In the genomic region with DNA sequence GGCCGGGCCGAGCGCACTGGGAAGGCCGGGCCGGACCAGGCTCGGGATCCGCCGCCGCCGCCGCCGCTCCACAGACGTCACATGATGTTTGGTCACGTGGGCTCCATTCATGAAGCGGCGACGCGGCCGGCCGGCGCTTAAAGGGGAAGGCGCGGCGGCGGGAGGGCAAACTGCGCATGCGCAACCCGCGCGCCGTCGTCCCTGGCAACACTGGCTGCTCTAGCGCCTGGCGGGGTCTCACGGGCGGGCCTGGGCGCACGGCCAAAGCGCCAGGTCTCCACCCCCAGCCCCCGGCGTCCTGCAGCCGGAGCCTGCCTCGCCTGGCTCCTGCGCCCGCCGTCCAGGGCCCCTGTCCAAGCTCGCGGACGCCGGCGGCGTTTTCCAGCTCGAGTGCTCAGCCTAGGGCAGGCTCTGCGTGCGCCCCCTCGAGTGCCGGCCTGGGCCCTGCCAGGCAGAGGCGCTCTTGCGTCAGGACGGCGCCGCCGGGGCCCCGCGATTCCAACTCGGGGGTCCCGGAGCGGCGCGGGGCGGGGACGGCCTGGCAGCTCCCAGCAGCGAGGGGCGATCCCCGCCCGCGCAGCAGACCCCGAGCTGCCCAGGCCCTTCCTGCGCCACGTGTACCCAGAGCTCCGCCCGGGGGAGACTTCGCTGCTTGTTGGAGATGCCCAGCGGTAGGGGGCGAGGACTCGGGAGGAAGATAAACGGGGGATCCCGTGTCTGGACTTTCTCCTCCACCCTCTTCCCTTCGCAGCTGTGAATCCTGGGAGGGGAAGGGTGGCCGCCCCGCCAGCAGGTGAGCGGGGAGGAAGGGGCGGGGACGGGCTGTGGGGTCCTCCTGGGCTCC, we compare ENCODE assay signal across 8 cellular contexts. TPM values are rescaled to one million over a fixed set of nuclear protein-coding genes. Genes with fewer than 3 reads are reported as not detected.
A peak's percentile ranks its signal among the peaks of the same experiment; 100 is the strongest.
DNase-seq lines count a peak whose midpoint lies in the region; ATAC-seq, FAIRE-seq and TF ChIP-seq lines count a peak whose summit lies in the region.

Gene MAFG (minus strand): TSS at position 83 of the 844 bp plus-strand sequence. CDS start 4,550 bp downstream, outside the sequence.

- H3K4me1 ChIP-seq in astrocyte (ENCODE audit: insufficient read depth, low read length) (peaks cover 32% of the 10 kb centered on the region), hepatocyte (ENCODE audit: insufficient read depth) (peaks cover 45% of the 10 kb centered on the region)

- peak within 1 kb of the TSS; percentile 93 for H3K4me3 Mint-ChIP-seq in astrocyte (ENCODE audit: unreplicated experiment)

- no peaks in the 10 kb centered on the region for H3K9me3 Mint-ChIP-seq in astrocyte (ENCODE audit: unreplicated experiment)

- H3K79me2 ChIP-seq in astrocyte (ENCODE audit: insufficient read depth, low read length): peaks cover 42% of the 10 kb centered on the region
- peaks cover 36% of the 10 kb centered on the region for H3K79me2 ChIP-seq in hepatocyte

- FAIRE-seq in astrocyte (lab: Jason Lieb, UNC): no peak

- DNase-seq in NCI-H2029 treated with DMSO at 0.1 percent for 48 hours (lab: John Stamatoyannopoulos, UW) (peak; percentile 43), T-helper 22 cell (ENCODE audit: low read depth) (peak; percentile 80), astrocyte (ENCODE audit: low read depth) (peak; percentile 75), hepatocyte (ENCODE audit: low spot score) (peak; percentile 99), retinal pigment epithelial cell (ENCODE audit: low read depth) (peak; percentile 66), cortex of kidney (lab: John Stamatoyannopoulos, UW) (no peak)

- H3K4me2 ChIP-seq in astrocyte (ENCODE audit: low read length) (peak within 1 kb of the TSS; percentile 94), hepatocyte (peak within 1 kb of the TSS; percentile 98)

- peak within 1 kb of the TSS; percentile 88 for H3K9ac ChIP-seq in astrocyte (ENCODE audit: low read length)

- H3K4me3 ChIP-seq in astrocyte (ENCODE audit: insufficient read depth, low read depth, low read length): peak within 1 kb of the TSS; percentile 66
- peak within 1 kb of the TSS; percentile 54 for H3K4me3 ChIP-seq in hepatocyte
- H3K4me3 ChIP-seq in retinal pigment epithelial cell (ENCODE audit: low read length): peak within 1 kb of the TSS; percentile 79

- no peaks in the 10 kb centered on the region for H3K27me3 ChIP-seq in astrocyte (ENCODE audit: insufficient read depth, low read length)
- H3K27me3 ChIP-seq in hepatocyte: no peaks in the 10 kb centered on the region

- no peaks in the 10 kb centered on the region for H3K27me3 Mint-ChIP-seq in astrocyte (ENCODE audit: low read depth, unreplicated experiment)

- ATAC-seq in GM18498 (IDR thresholded peaks at IDR 0.05; ENCODE audit: unreplicated experiment) (peak; percentile 67), HG02973 (IDR thresholded peaks at IDR 0.05; ENCODE audit: unreplicated experiment) (peak; percentile 49)

- H3K27ac ChIP-seq in astrocyte (ENCODE audit: low read depth, low read length) (peak within 1 kb of the TSS; percentile 87), hepatocyte (peak within 1 kb of the TSS; percentile 97)

- no peaks in the 10 kb centered on the region for H3K9me3 ChIP-seq in astrocyte (ENCODE audit: insufficient read depth, low read depth, low read length)
- H3K9me3 ChIP-seq in hepatocyte (ENCODE audit: low read depth): no peaks in the 10 kb centered on the region

- H3K36me3 ChIP-seq in astrocyte (ENCODE audit: insufficient read depth, low read length) (no peaks in the 10 kb centered on the region), hepatocyte (replicated peaks; ENCODE audit: insufficient read depth, low read depth) (no peaks in the 10 kb centered on the region)

- H3K36me3 Mint-ChIP-seq in astrocyte (ENCODE audit: low read depth, unreplicated experiment): no peaks in the 10 kb centered on the region

- peaks cover 14% of the 10 kb centered on the region for H3K4me1 Mint-ChIP-seq in astrocyte (ENCODE audit: low read depth, unreplicated experiment)

- H2AFZ ChIP-seq in astrocyte (ENCODE audit: low read depth, low read length) (peak within 1 kb of the TSS; percentile 77), hepatocyte (peak within 1 kb of the TSS; percentile 60)

- H3K9me2 ChIP-seq in hepatocyte (replicated peaks; ENCODE audit: insufficient read depth): no peaks in the 10 kb centered on the region

- H4K20me1 ChIP-seq in astrocyte (ENCODE audit: insufficient read depth, low read length) (peaks cover 58% of the 10 kb centered on the region), hepatocyte (ENCODE audit: insufficient read depth, poor library complexity, severe bottlenecking) (peaks cover 30% of the 10 kb centered on the region)

- peak within 1 kb of the TSS; percentile 98 for H3K27ac Mint-ChIP-seq in astrocyte (ENCODE audit: unreplicated experiment)

- 2% methylated on average over 84 of the region's 94 CpGs for WGBS in hepatocyte (ENCODE audit: low lambda C conversion rate, missing lambda C conversion rate)

- TF ChIP-seq CTCF in astrocyte (IDR thresholded peaks at IDR 0.05; ENCODE audit: insufficient read depth, low read depth, low read length) (peak; percentile 5), hepatocyte (IDR thresholded peaks at IDR 0.05; ENCODE audit: poor library complexity) (peak; percentile 47), retinal pigment epithelial cell (conservative IDR thresholded peaks at IDR 0.05; ENCODE audit: low read depth, low read length) (peak; percentile 29)

RNA-seq across cellular contexts. Expression of gene MAFG, which starts in this region (rescaled TPM):
- total RNA-seq in astrocyte: 33.2 and 35.8 TPM in 2 replicates
- 18.1 and 21.3 TPM in 2 replicates for total RNA-seq in hepatocyte
- 28.5 and 37.4 TPM in 2 replicates for polyA plus RNA-seq in hepatocyte
